ENCODE assay signal across 9 cellular contexts in genomic region chr12:89663577-89664357, GRCh38. TPM values are rescaled to one million over a fixed set of nuclear protein-coding genes. Genes with fewer than 3 reads are reported as not detected.
DNase-seq lines count a peak whose midpoint lies in the region; ATAC-seq and TF ChIP-seq lines count a peak whose summit lies in the region.
"Had no signal": no experiment of that assay in that cellular context is flagged by ENCODE, and none has a peak within 500 bp of the region (broad histone marks: within the 10 kb centered on the region; RNA-seq: fewer than 3 reads in every experiment).

No MANE protein-coding gene starts in this region.

- POLR2A ChIA-PET in GM10248 (lab: Yijun Ruan, JAX) (interaction anchor here (2.1 kb wide), 1 partner anchor 45 kb away, joined by 8 read pairs; the partner anchor contains the start of gene ATP2B1), WTC11 (lab: Charles Lee) (no interaction called here)

- H3K9me3 Mint-ChIP-seq in WTC11, result no peaks in the 10 kb centered on the region

- no peak for TF ChIP-seq CTCF in GM10248 (IDR thresholded peaks at IDR 0.05; ENCODE audit: control extremely low read depth, extremely low read depth, low read depth, missing control alignments)
- TF ChIP-seq CTCF in WTC11 (IDR thresholded peaks at IDR 0.05), result no peak

- H3K27me3 Mint-ChIP-seq in WTC11 (ENCODE audit: low read depth), result no peaks in the 10 kb centered on the region

- peaks cover 10% of the 10 kb centered on the region for H3K4me1 Mint-ChIP-seq in WTC11

- no peaks in the 10 kb centered on the region for H3K36me3 Mint-ChIP-seq in WTC11

- no peak overlapping the region for H3K4me3 Mint-ChIP-seq in WTC11

- peak overlapping the region; percentile 1; the same call in 1 of the 2 replicates for H3K27ac Mint-ChIP-seq in WTC11

- CTCF ChIA-PET in GM10248 (lab: Yijun Ruan, JAX), result interaction anchor here (1.0 to 3.0 kb wide), 6 partner anchors 10 to 590 kb away, joined by 3 to 14 read pairs (median 4); no protein-coding TSS in a partner anchor
- CTCF ChIA-PET in WTC11 (lab: Charles Lee), result no interaction called here

- ATAC-seq in GM21367 (IDR thresholded peaks at IDR 0.05; ENCODE audit: unreplicated experiment) (peak; percentile 73), HG03469 (IDR thresholded peaks at IDR 0.05; ENCODE audit: unreplicated experiment) (peak; percentile 54), WTC11 (no peak), left lobe of liver (peak; percentile 18)

- DNase-seq in GM10248 (ENCODE audit: extremely low spot score) (peak; percentile 24), WTC11 (ENCODE audit: low spot score) (no peak), left lobe of liver (ENCODE audit: low spot score) (no peak), activated gamma-delta T cell treated with Interleukin-2 at 50 U/mL for 16 hours (no peak), T-helper 9 cell (no peak), NCI-H146 treated with DMSO at 0.1 percent for 48 hours (lab: John Stamatoyannopoulos, UW; ENCODE audit: unreplicated experiment) (no peak)
- DNase-seq: lower lobe of right lung had no signal

TF ChIP-seq in WTC11, 78 proteins besides CTCF, POLR2A, EP300 and RAD21:
- TF ChIP-seq, protein P1, sequence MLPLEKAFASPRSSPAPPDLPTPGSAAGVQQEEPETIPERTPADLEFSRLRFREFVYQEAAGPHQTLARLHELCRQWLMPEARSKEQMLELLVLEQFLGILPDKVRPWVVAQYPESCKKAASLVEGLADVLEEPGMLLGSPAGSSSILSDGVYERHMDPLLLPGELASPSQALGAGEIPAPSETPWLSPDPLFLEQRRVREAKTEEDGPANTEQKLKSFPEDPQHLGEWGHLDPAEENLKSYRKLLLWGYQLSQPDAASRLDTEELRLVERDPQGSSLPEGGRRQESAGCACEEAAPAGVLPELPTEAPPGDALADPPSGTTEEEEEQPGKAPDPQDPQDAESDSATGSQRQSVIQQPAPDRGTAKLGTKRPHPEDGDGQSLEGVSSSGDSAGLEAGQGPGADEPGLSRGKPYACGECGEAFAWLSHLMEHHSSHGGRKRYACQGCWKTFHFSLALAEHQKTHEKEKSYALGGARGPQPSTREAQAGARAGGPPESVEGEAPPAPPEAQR (CRISPR knock-in tag; IDR thresholded peaks at IDR 0.05), result no peak
- TF ChIP-seq ZNF317 (CRISPR knock-in tag; IDR thresholded peaks at IDR 0.05; ENCODE audit: borderline replicate concordance, low read depth), result no peak
- TF ChIP-seq TCF7 (CRISPR knock-in tag; IDR thresholded peaks at IDR 0.05; ENCODE audit: low read depth), result no peak
- no peak for TF ChIP-seq FOXK1 (CRISPR knock-in tag; IDR thresholded peaks at IDR 0.05)
- TF ChIP-seq AR (CRISPR knock-in tag; IDR thresholded peaks at IDR 0.05), result no peak
- no peak for TF ChIP-seq CREM (CRISPR knock-in tag; IDR thresholded peaks at IDR 0.05)
- no peak for TF ChIP-seq NR2C2 (CRISPR knock-in tag; IDR thresholded peaks at IDR 0.05)
- no peak for TF ChIP-seq ZNF219 (CRISPR knock-in tag; IDR thresholded peaks at IDR 0.05; ENCODE audit: borderline replicate concordance)
- no peak for TF ChIP-seq USF1 (CRISPR knock-in tag; IDR thresholded peaks at IDR 0.05)
- TF ChIP-seq, protein P2, sequence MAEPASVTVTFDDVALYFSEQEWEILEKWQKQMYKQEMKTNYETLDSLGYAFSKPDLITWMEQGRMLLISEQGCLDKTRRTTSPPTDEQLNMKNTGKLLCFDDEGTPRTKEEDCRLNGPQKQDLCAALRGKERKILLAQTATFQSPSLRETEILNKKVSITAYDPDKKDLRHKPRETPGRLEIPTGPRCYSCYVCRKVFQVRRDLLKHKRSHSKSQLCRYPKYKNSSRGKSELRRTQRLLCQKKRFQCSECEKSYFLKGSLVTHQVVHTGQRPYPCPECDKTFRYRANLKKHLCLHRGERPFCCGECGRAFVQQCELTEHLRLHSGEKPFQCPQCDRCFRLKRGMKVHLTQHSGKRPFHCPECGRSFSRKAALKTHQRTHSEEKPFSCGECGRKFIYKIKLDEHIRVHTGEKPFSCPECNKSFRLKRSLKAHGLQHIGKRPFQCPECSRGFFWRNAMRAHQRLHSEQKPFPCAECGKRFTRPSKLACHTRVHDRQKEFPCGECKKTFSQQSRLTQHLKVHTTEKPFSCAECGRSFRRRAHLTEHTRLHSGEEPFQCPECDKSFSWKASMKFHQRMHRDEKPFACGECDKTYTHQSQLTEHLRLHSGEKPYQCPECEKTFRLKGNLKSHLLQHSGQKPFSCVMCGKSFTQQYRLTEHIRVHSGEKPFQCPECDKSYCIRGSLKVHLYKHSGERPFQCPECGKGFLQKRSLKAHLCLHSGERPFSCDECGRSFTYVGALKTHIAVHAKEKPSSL (CRISPR knock-in tag; conservative IDR thresholded peaks at IDR 0.05), result no peak
- TF ChIP-seq ZNF138 (CRISPR knock-in tag; conservative IDR thresholded peaks at IDR 0.05), result no peak

RNA-seq across cellular contexts. Expression of gene ATP2B1, which starts 44.9 kb away (rescaled TPM):
- total RNA-seq in WTC11 (2021), result 29.6 to 31.7 TPM (median 31.3 TPM) in 3 replicates
- total RNA-seq in left lobe of liver, result 12.3 TPM
